ENCODE assay signal across 1 cellular context in genomic region chr19:17499030-17499429, GRCh38.
TF ChIP-seq lines count a peak whose summit lies in the region.
"Not testable (repeated sequence)": the region's sequence is repeated elsewhere in the genome, so short reads cannot be mapped to it uniquely, and the experiment has no call there.

No MANE protein-coding gene starts in this region.

TF ChIP-seq in K562, 482 proteins besides CTCF, POLR2A, EP300 and RAD21:
- TF ChIP-seq JUND (IDR thresholded peaks at IDR 0.05; ENCODE audit: borderline replicate concordance, low read depth, low read length) (peak; percentile 25; the same call in 1 of the 2 replicates), SMAD4 (CRISPR knock-in tag; conservative IDR thresholded peaks at IDR 0.05) (peak; percentile 56; the same call in 1 of the 2 replicates), MAFG (tag; conservative IDR thresholded peaks at IDR 0.05) (peak; percentile 38; the same call in 1 of the 2 replicates), ATF1 (tag; IDR thresholded peaks at IDR 0.05) (peak; percentile 44; the same call in 1 of the 2 replicates), CREM (IDR thresholded peaks at IDR 0.05; ENCODE audit: low read depth) (peak; percentile 61; the same call in 1 of the 2 replicates), ZFX (CRISPR knock-in tag; IDR thresholded peaks at IDR 0.05) (0 out of 2 replicates have a peak, but pooled peaks have one; percentile 3), CTBP1 (IDR thresholded peaks at IDR 0.05; ENCODE audit: borderline replicate concordance) (peak; percentile 34), ZNF316 (IDR thresholded peaks at IDR 0.05) (peak; percentile 76), C11orf30 (IDR thresholded peaks at IDR 0.05; ENCODE audit: low read depth) (peak; percentile 49; the same call in 1 of the 2 replicates), ZBTB33 (CRISPR knock-in tag; IDR thresholded peaks at IDR 0.05) (peak; percentile 92)
- not testable (repeated sequence) for TF ChIP-seq JUND (tag; IDR thresholded peaks at IDR 0.05; ENCODE audit: borderline replicate concordance, low read depth, low read length); ATF1 (CRISPR knock-in tag; IDR thresholded peaks at IDR 0.05)
